Comparison of ENCODE assay signal across 1 cellular context in genomic region chr17:66191607-66192377, GRCh38.
TF ChIP-seq lines count a peak whose summit lies in the region.

CEP112 (minus strand) TSS chr17:66192133.

TF ChIP-seq in HepG2, 621 proteins besides CTCF, POLR2A, EP300 and RAD21 (continued from another document and continues in another):
- 0 out of 2 replicates have a peak, but pooled peaks have one; percentile 68 for TF ChIP-seq FOXK1 (CRISPR knock-in tag; IDR thresholded peaks at IDR 0.05; ENCODE audit: borderline replicate concordance, low read depth)
- TF ChIP-seq PRDM4 (CRISPR knock-in tag; IDR thresholded peaks at IDR 0.05; ENCODE audit: borderline replicate concordance): no peak
- peak; percentile 71 for TF ChIP-seq MNT (IDR thresholded peaks at IDR 0.05)
- no peak for TF ChIP-seq CHD2 (IDR thresholded peaks at IDR 0.05; ENCODE audit: low read depth, low read length)
- no peak for TF ChIP-seq KAT7 (CRISPR knock-in tag; IDR thresholded peaks at IDR 0.05; ENCODE audit: borderline replicate concordance)
- peak; percentile 68; the same call in 1 of the 2 replicates for TF ChIP-seq DMTF1 (CRISPR knock-in tag; IDR thresholded peaks at IDR 0.05)
- TF ChIP-seq SMYD3 (CRISPR knock-in tag; IDR thresholded peaks at IDR 0.05): no peak
- no peak for TF ChIP-seq ZNF235 (CRISPR knock-in tag; IDR thresholded peaks at IDR 0.05; ENCODE audit: borderline replicate concordance)
- TF ChIP-seq ZNF224 (CRISPR knock-in tag; IDR thresholded peaks at IDR 0.05): no peak
- no peak for TF ChIP-seq PHB2 (IDR thresholded peaks at IDR 0.05; ENCODE audit: partially characterized antibody)
- no peak for TF ChIP-seq TEF (CRISPR knock-in tag; IDR thresholded peaks at IDR 0.05)
- no peak for TF ChIP-seq MATR3 (CRISPR knock-in tag; IDR thresholded peaks at IDR 0.05)
- TF ChIP-seq ZNF230 (CRISPR knock-in tag; IDR thresholded peaks at IDR 0.05): peak; percentile 47
- TF ChIP-seq CREBL2 (CRISPR knock-in tag; IDR thresholded peaks at IDR 0.05; ENCODE audit: borderline replicate concordance): no peak
- TF ChIP-seq ZNF614 (CRISPR knock-in tag; IDR thresholded peaks at IDR 0.05; ENCODE audit: borderline replicate concordance): no peak; the same call in 1 of the 2 replicates
- no peak for TF ChIP-seq ZKSCAN1 (IDR thresholded peaks at IDR 0.05; ENCODE audit: low read length)
- no peak for TF ChIP-seq GTF2F1 (IDR thresholded peaks at IDR 0.05; ENCODE audit: low read length)
- no peak for TF ChIP-seq ZNF335 (CRISPR knock-in tag; IDR thresholded peaks at IDR 0.05)
- TF ChIP-seq ZFP37 (CRISPR knock-in tag; IDR thresholded peaks at IDR 0.05; ENCODE audit: borderline replicate concordance): no peak
- no peak for TF ChIP-seq CEBPG (CRISPR knock-in tag; IDR thresholded peaks at IDR 0.05)
- TF ChIP-seq ZNF251 (CRISPR knock-in tag; IDR thresholded peaks at IDR 0.05): no peak
- no peak for TF ChIP-seq MIER3 (CRISPR knock-in tag; IDR thresholded peaks at IDR 0.05; ENCODE audit: borderline replicate concordance)
- TF ChIP-seq REPIN1 (CRISPR knock-in tag; IDR thresholded peaks at IDR 0.05; ENCODE audit: borderline replicate concordance, low read depth): no peak
- no peak for TF ChIP-seq TEAD2 (CRISPR knock-in tag; IDR thresholded peaks at IDR 0.05)
- no peak for TF ChIP-seq ETV6 (CRISPR knock-in tag; conservative IDR thresholded peaks at IDR 0.05)
- no peak for TF ChIP-seq ZNF569 (CRISPR knock-in tag; IDR thresholded peaks at IDR 0.05; ENCODE audit: borderline replicate concordance)
- TF ChIP-seq ZNF737 (CRISPR knock-in tag; IDR thresholded peaks at IDR 0.05; ENCODE audit: borderline replicate concordance): no peak
- TF ChIP-seq SRSF4 (IDR thresholded peaks at IDR 0.05; ENCODE audit: low read depth, low read length, poor library complexity, severe bottlenecking): no peak
- no peak for TF ChIP-seq ZC3H4 (CRISPR knock-in tag; IDR thresholded peaks at IDR 0.05; ENCODE audit: borderline replicate concordance)
- no peak; the same call in 1 of the 2 replicates for TF ChIP-seq ZNF574 (CRISPR knock-in tag; IDR thresholded peaks at IDR 0.05)
- peak; percentile 62; the same call in 1 of the 2 replicates for TF ChIP-seq ZNF142 (CRISPR knock-in tag; IDR thresholded peaks at IDR 0.05)
- no peak for TF ChIP-seq ZNF570 (CRISPR knock-in tag; IDR thresholded peaks at IDR 0.05; ENCODE audit: borderline replicate concordance)
- TF ChIP-seq MAFF (IDR thresholded peaks at IDR 0.05; ENCODE audit: low read depth, low read length): no peak
- TF ChIP-seq ZNF878 (CRISPR knock-in tag; IDR thresholded peaks at IDR 0.05): no peak
- peak; percentile 84 for TF ChIP-seq NKX3-1 (CRISPR knock-in tag; IDR thresholded peaks at IDR 0.05)
- TF ChIP-seq HINFP (CRISPR knock-in tag; IDR thresholded peaks at IDR 0.05; ENCODE audit: low read depth): 0 out of 2 replicates have a peak, but pooled peaks have one; percentile 54
- TF ChIP-seq ZBTB4 (CRISPR knock-in tag; IDR thresholded peaks at IDR 0.05; ENCODE audit: borderline replicate concordance): peak; percentile 31; the same call in 1 of the 2 replicates
- 0 out of 2 replicates have a peak, but pooled peaks have one; percentile 53 for TF ChIP-seq MTA1 (CRISPR knock-in tag; IDR thresholded peaks at IDR 0.05; ENCODE audit: borderline replicate concordance)
- no peak for TF ChIP-seq FOXK2 (IDR thresholded peaks at IDR 0.05)
- peak; percentile 37; the same call in 1 of the 2 replicates for TF ChIP-seq ETV5 (CRISPR knock-in tag; IDR thresholded peaks at IDR 0.05; ENCODE audit: borderline replicate concordance)
